8 cellular contexts compared by ENCODE assay signal in genomic region chr5:135246923-135247795, GRCh38.
A peak's percentile ranks its signal among the peaks of the same experiment; 100 is the strongest.
DNase-seq lines count a peak whose midpoint lies in the region; TF ChIP-seq lines count a peak whose summit lies in the region.

No MANE protein-coding gene starts in this region.

- H3K27ac Mint-ChIP-seq in CD8-positive, alpha-beta memory T cell = no peak overlapping the region

- H3K27me3 ChIP-seq in kidney epithelial cell (ENCODE audit: control insufficient read depth, insufficient read depth, low read length) = no peaks in the 10 kb centered on the region
- H3K27me3 ChIP-seq in CD8-positive, alpha-beta memory T cell (ENCODE audit: insufficient read depth, low read length, poor library complexity, severe bottlenecking) = no peaks in the 10 kb centered on the region

- POLR2A ChIA-PET in CD8-positive, alpha-beta memory T cell (lab: Charles Lee) = no interaction called here

- H3K4me3 Mint-ChIP-seq in CD8-positive, alpha-beta memory T cell = no peak overlapping the region

- peaks cover 0 to 1% (median 0%) of the 10 kb centered on the region in 5 donors for H3K9me3 Mint-ChIP-seq in CD8-positive, alpha-beta memory T cell

- no peaks in the 10 kb centered on the region for H3K36me3 Mint-ChIP-seq in CD8-positive, alpha-beta memory T cell

- H3K4me3 ChIP-seq in kidney epithelial cell (ENCODE audit: low read depth, low read length) = no peak overlapping the region
- H3K4me3 ChIP-seq in CD8-positive, alpha-beta memory T cell (ENCODE audit: low read length) = no peak overlapping the region

- no peaks in the 10 kb centered on the region for H3K4me1 Mint-ChIP-seq in CD8-positive, alpha-beta memory T cell

- H3K9me3 ChIP-seq in CD8-positive, alpha-beta memory T cell (ENCODE audit: low read length) = no peaks in the 10 kb centered on the region

- H3K27me3 Mint-ChIP-seq in CD8-positive, alpha-beta memory T cell = peaks cover 0 to 4% of the 10 kb centered on the region in 2 donors

- no peak for TF ChIP-seq CTCF in AG09319 (IDR thresholded peaks at IDR 0.05; ENCODE audit: low read depth, low read length)
- TF ChIP-seq CTCF in kidney epithelial cell (IDR thresholded peaks at IDR 0.05; ENCODE audit: insufficient read depth, low read length, poor library complexity, severe bottlenecking) = no peak

- CTCF ChIA-PET in CD8-positive, alpha-beta memory T cell (lab: Charles Lee) = no interaction called here

- H3K4me1 ChIP-seq in CD8-positive, alpha-beta memory T cell (ENCODE audit: insufficient read depth, low read length) = no peaks in the 10 kb centered on the region

- no peaks in the 10 kb centered on the region for H3K36me3 ChIP-seq in kidney epithelial cell (ENCODE audit: control insufficient read depth, insufficient read depth, low read length)
- H3K36me3 ChIP-seq in CD8-positive, alpha-beta memory T cell (ENCODE audit: insufficient read depth, low read length) = no peaks in the 10 kb centered on the region

- peak; percentile 67 for DNase-seq in AG09319 (ENCODE audit: extremely low read depth, low read depth)
- peak; percentile 89 for DNase-seq in HS-5 (ENCODE audit: low read depth)
- DNase-seq in activated T-cell treated with anti-CD3 and anti-CD28 coated beads, Interleukin-2, amount 50 U/mL, for 48 hours = peak; percentile 14 to 43
- peak; percentile 93 for DNase-seq in kidney epithelial cell (ENCODE audit: low read depth)
- no peak for DNase-seq in GM19240 (ENCODE audit: insufficient read length, low spot score)
- no peak for DNase-seq in GM19238 (ENCODE audit: insufficient read length, low spot score)
- DNase-seq in NCI-H524 treated with DMSO at 0.1 percent for 48 hours (lab: John Stamatoyannopoulos, UW) = no peak
- no peak for DNase-seq in CD8-positive, alpha-beta memory T cell

- no peak overlapping the region for H3K27ac ChIP-seq in CD8-positive, alpha-beta memory T cell (ENCODE audit: low read depth, low read length)

Comparison
In these comparisons a context has a peak if more than half of its experiments do, and no peak if none do; other contexts are left out.
1. DNase-seq: peak in AG09319 (single experiment), HS-5 (single experiment), activated T-cell treated with anti-CD3 and anti-CD28 coated beads, Interleukin-2, amount 50 U/mL, for 48 hours (2 of 2) and kidney epithelial cell (single experiment); none in GM19240 (single experiment), GM19238 (single experiment), NCI-H524 treated with DMSO at 0.1 percent for 48 hours (single experiment) and CD8-positive, alpha-beta memory T cell (0 of 5).